21 cellular contexts compared by ENCODE assay signal in genomic region chr20:14696937-14697336, GRCh38.
DNase-seq lines count a peak whose midpoint lies in the region; ATAC-seq, FAIRE-seq and TF ChIP-seq lines count a peak whose summit lies in the region.
"Had no signal": no experiment of that assay in that cellular context is flagged by ENCODE, and none has a peak within 500 bp of the region (broad histone marks: within the 10 kb centered on the region; RNA-seq: fewer than 3 reads in every experiment).

No MANE protein-coding gene starts in this region.

- no peak for TF ChIP-seq POLR2A in right lobe of liver (IDR thresholded peaks at IDR 0.05)
- TF ChIP-seq POLR2A in HepG2 (IDR thresholded peaks at IDR 0.05; ENCODE audit: insufficient read depth in 1 of 2, low read depth in 2 of 2, low read length in 2 of 2): no peak
- no peak for TF ChIP-seq POLR2A in uterus (IDR thresholded peaks at IDR 0.05)

- ATAC-seq in right lobe of liver (peak; percentile 33 to 67 (median 53)), HepG2 (no peak)

- no peaks in the 10 kb centered on the region for H3K27me3 Mint-ChIP-seq in nephron (ENCODE audit: low read depth)

- H3K9ac ChIP-seq in HepG2 (ENCODE audit: insufficient read depth, low read depth, low read length): no peak overlapping the region
- H3K9ac ChIP-seq: GM23248 had no signal

- H3K36me3 ChIP-seq in right lobe of liver (no peaks in the 10 kb centered on the region), HepG2 (replicated peaks in 1 of 2; ENCODE audit: control insufficient read depth in 1 of 2, insufficient read depth in 2 of 2, low read length in 2 of 2) (no peaks in the 10 kb centered on the region), hepatocyte (replicated peaks; ENCODE audit: insufficient read depth, low read depth) (no peaks in the 10 kb centered on the region), uterus (no peaks in the 10 kb centered on the region)

- H3K27me3 ChIP-seq in right lobe of liver: no peaks in the 10 kb centered on the region
- H3K27me3 ChIP-seq in HepG2 (ENCODE audit: control insufficient read depth in 1 of 2, insufficient read depth in 2 of 2, low read length in 2 of 2): no peaks in the 10 kb centered on the region
- H3K27me3 ChIP-seq in hepatocyte: no peaks in the 10 kb centered on the region
- H3K27me3 ChIP-seq in uterus: no peaks in the 10 kb centered on the region

- H3K9me2 ChIP-seq in hepatocyte (replicated peaks; ENCODE audit: insufficient read depth): no peaks in the 10 kb centered on the region

- no peaks in the 10 kb centered on the region for H3K9me3 Mint-ChIP-seq in nephron

- H3K4me2 ChIP-seq in HepG2 (ENCODE audit: low read depth, low read length) (no peak overlapping the region), hepatocyte (no peak overlapping the region)
- H3K4me2 ChIP-seq: PC-9 had no signal

- TF ChIP-seq EP300 in HepG2 (IDR thresholded peaks at IDR 0.05; ENCODE audit: low read depth in 2 of 2, low read length in 2 of 2) (no peak), HepG2 (CRISPR knock-in tag; IDR thresholded peaks at IDR 0.05; ENCODE audit: borderline replicate concordance) (no peak)

- no peak for DNase-seq in right lobe of liver
- DNase-seq in HepG2 (ENCODE audit: low spot score): no peak
- DNase-seq in hepatocyte (ENCODE audit: low spot score): no peak
- DNase-seq in RCC 7860 (ENCODE audit: low spot score): no peak
- DNase-seq in NCI-H1105 (lab: John Stamatoyannopoulos, UW): no peak
- DNase-seq in uterus: no peak
- DNase-seq in NCI-H1436 (lab: John Stamatoyannopoulos, UW): no peak
- DNase-seq: Calu3, DMS79 treated with DMSO at 0.1 percent for 48 hours, GM23248, H7, Kasumi-1, MV-4-11, NCI-H1105 treated with DMSO at 0.1 percent for 48 hours, NCI-H2029, NCI-H524 treated with DMSO at 0.1 percent for 48 hours, PC-9, SHP77 had no signal

- H4K20me1 ChIP-seq in HepG2 (ENCODE audit: insufficient read depth, low read length) (no peaks in the 10 kb centered on the region), hepatocyte (ENCODE audit: insufficient read depth, poor library complexity, severe bottlenecking) (no peaks in the 10 kb centered on the region)

- peaks cover 0 to 24% (median 3%) of the 10 kb centered on the region in 4 donors for H3K4me1 ChIP-seq in right lobe of liver
- 0 out of 2 replicates have a peak, but pooled peaks cover 4% of the 10 kb centered on the region for H3K4me1 ChIP-seq in HepG2 (ENCODE audit: insufficient read depth, low read length)
- H3K4me1 ChIP-seq in hepatocyte (ENCODE audit: insufficient read depth): peaks cover 25% of the 10 kb centered on the region
- H3K4me1 ChIP-seq in uterus: no peaks in the 10 kb centered on the region

- no peak for TF ChIP-seq RAD21 in HepG2 (CRISPR knock-in tag; IDR thresholded peaks at IDR 0.05)

- no peak overlapping the region for H2AFZ ChIP-seq in HepG2 (ENCODE audit: low read length)
- H2AFZ ChIP-seq in hepatocyte: no peak overlapping the region
- H2AFZ ChIP-seq: GM23248, PC-9 had no signal

- no peak overlapping the region for H3K4me3 ChIP-seq in right lobe of liver
- H3K4me3 ChIP-seq in HepG2 (replicated peaks in 1 of 3; ENCODE audit: insufficient read depth in 1 of 3, low read depth in 2 of 3, low read length in 3 of 3): no peak overlapping the region
- no peak overlapping the region for H3K4me3 ChIP-seq in hepatocyte
- no peak overlapping the region for H3K4me3 ChIP-seq in uterus
- H3K4me3 ChIP-seq: GM23248, PC-9 had no signal

- H3K79me2 ChIP-seq in HepG2 (ENCODE audit: insufficient read depth, low read length) (no peaks in the 10 kb centered on the region), hepatocyte (no peaks in the 10 kb centered on the region)

- POLR2A ChIA-PET in HepG2 (lab: Yijun Ruan, JAX): no interaction called here

- CTCF ChIA-PET in HepG2 (lab: Yijun Ruan, JAX; ENCODE audit: low intra/inter-chr PET ratio, low total read pairs): no interaction called here

- peaks cover 32% of the 10 kb centered on the region for H3K4me1 Mint-ChIP-seq in nephron

- BruUV-seq in HepG2 (replicated peaks; lab: Mats Ljungman, UMichigan): no TSS peak

- whole genome bisulfite sequencing in right lobe of liver (ENCODE audit: insufficient coverage, low coverage, low lambda C conversion rate, missing lambda C conversion rate): 24% methylated on average over 4 of the region's 4 CpGs
- WGBS in HepG2 (ENCODE audit: low lambda C conversion rate): 45% methylated on average over 4 of the region's 4 CpGs
- 94% methylated on average over 4 of the region's 4 CpGs for WGBS in hepatocyte (ENCODE audit: low lambda C conversion rate, missing lambda C conversion rate)

- H3K4me3 Mint-ChIP-seq in nephron: no peak overlapping the region

- in situ Hi-C loops in HepG2 (cut with HindIII; ENCODE audit: extremely low pct_ligation_motif_present, low pct_unique_long_range_greater_than_20kb): no loop called here

- H3K27ac Mint-ChIP-seq in nephron: peak overlapping the region; percentile 54 to 89 (median 74)

- H3K27ac ChIP-seq in right lobe of liver (no peak overlapping the region), HepG2 (ENCODE audit: extremely low read length, insufficient read depth, low read length) (no peak overlapping the region), hepatocyte (peak overlapping the region; percentile 27), uterus (peak overlapping the region in 1 of 2 donors; percentile 28)
- H3K27ac ChIP-seq: 22Rv1, GM23248, PC-9, RWPE1 had no signal

- H3K9me3 ChIP-seq in right lobe of liver: no peaks in the 10 kb centered on the region
- no peaks in the 10 kb centered on the region for H3K9me3 ChIP-seq in HepG2 (ENCODE audit: low read length)
- H3K9me3 ChIP-seq in hepatocyte (ENCODE audit: low read depth): no peaks in the 10 kb centered on the region
- H3K9me3 ChIP-seq in uterus: no peaks in the 10 kb centered on the region

- FAIRE-seq in HepG2 (lab: Jason Lieb, UNC): no peak
- no peak for FAIRE-seq in RCC 7860 (lab: Jason Lieb, UNC)

- TF ChIP-seq CTCF in right lobe of liver (IDR thresholded peaks at IDR 0.05): no peak
- no peak for TF ChIP-seq CTCF in HepG2 (CRISPR knock-in tag; IDR thresholded peaks at IDR 0.05)
- TF ChIP-seq CTCF in hepatocyte (IDR thresholded peaks at IDR 0.05; ENCODE audit: poor library complexity): no peak
- TF ChIP-seq CTCF in nephron (IDR thresholded peaks at IDR 0.05; ENCODE audit: unreplicated experiment in 3 of 3): no peak
- TF ChIP-seq CTCF in uterus (IDR thresholded peaks at IDR 0.05): no peak

- H3K36me3 Mint-ChIP-seq in nephron (ENCODE audit: low read depth): no peaks in the 10 kb centered on the region

- intact Hi-C loops in right lobe of liver (cut with DNase I): no loop called here
- intact Hi-C loops in HepG2 (cut with micrococcal nuclease; ENCODE audit: unreplicated experiment): no loop called here
- intact Hi-C loops in uterus (cut with DNase I; ENCODE audit: low total_unique reads): no loop called here

TF ChIP-seq in HepG2, 621 proteins besides CTCF, POLR2A, EP300 and RAD21 (continues in another document):
- no peak for TF ChIP-seq CSRNP1 (CRISPR knock-in tag; IDR thresholded peaks at IDR 0.05)
- no peak for TF ChIP-seq ZNF605 (CRISPR knock-in tag; IDR thresholded peaks at IDR 0.05)
- no peak for TF ChIP-seq TEAD3 (CRISPR knock-in tag; optimal IDR thresholded peaks at IDR 0.05; ENCODE audit: borderline replicate concordance)
- TF ChIP-seq TIGD3 (CRISPR knock-in tag; IDR thresholded peaks at IDR 0.05; ENCODE audit: borderline replicate concordance): no peak
- no peak for TF ChIP-seq KDM5B (CRISPR knock-in tag; IDR thresholded peaks at IDR 0.05; ENCODE audit: borderline replicate concordance)
- no peak for TF ChIP-seq MED1 (CRISPR knock-in tag; IDR thresholded peaks at IDR 0.05)
- no peak for TF ChIP-seq ZUFSP (CRISPR knock-in tag; IDR thresholded peaks at IDR 0.05; ENCODE audit: borderline replicate concordance)
- TF ChIP-seq KDM2A (CRISPR knock-in tag; IDR thresholded peaks at IDR 0.05; ENCODE audit: borderline replicate concordance, low read depth): no peak
- TF ChIP-seq BCL6 (CRISPR knock-in tag; IDR thresholded peaks at IDR 0.05): no peak
- no peak for TF ChIP-seq ZNF496 (CRISPR knock-in tag; IDR thresholded peaks at IDR 0.05; ENCODE audit: insufficient replicate concordance)
- TF ChIP-seq MAFK (conservative IDR thresholded peaks at IDR 0.05 in 1 of 2, IDR thresholded peaks at IDR 0.05 in 1 of 2; ENCODE audit: low read length in 2 of 2): no peak
- no peak for TF ChIP-seq EHMT2 (IDR thresholded peaks at IDR 0.05; ENCODE audit: borderline replicate concordance, low read depth, low read length)
